ENCODE assay signal across 8 cellular contexts in the genomic region with DNA sequence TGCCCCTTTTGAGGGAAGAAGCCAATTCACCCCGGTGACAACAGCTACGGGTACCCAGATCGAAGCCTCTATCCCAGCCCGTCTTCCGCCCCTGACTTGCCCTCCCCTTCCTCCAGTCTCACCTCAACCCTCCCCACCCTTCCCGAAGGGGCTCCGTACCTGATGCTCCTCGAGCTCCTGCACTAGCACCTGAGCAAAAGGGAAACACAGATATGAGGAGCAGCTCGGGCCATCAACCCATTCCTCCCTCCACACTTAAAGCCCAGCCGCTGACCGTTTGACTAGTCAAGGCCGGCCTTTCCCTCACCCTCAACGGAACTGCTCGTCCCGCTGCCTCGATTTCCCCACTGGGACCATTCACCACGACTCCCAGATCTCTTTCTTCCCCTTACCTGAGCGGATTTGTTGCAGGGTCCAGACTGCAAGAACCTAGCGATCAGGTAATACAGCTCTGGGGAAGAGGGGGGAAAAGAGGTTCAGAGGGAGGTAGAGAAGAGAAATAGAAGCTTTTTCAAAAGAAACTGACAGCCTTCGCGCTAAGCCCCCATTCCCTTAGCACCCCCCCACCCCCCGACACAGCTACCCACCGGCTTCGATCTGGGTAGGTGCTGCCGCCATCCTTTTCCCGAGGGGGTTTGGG. TPM values are rescaled to one million over a fixed set of nuclear protein-coding genes. Genes with fewer than 3 reads are reported as not detected.
DNase-seq lines count a peak whose midpoint lies in the region; ATAC-seq, FAIRE-seq and TF ChIP-seq lines count a peak whose summit lies in the region.

No MANE protein-coding gene starts in this region.

- no peaks in the 10 kb centered on the region for H3K27me3 ChIP-seq in esophagus muscularis mucosa

- peaks cover 6% of the 10 kb centered on the region for H3K27me3 Mint-ChIP-seq in nephron progenitor cell (ENCODE audit: low read depth, poor library complexity)

- intact Hi-C loops in esophagus muscularis mucosa (cut with DNase I), result loop anchor here (5.0 kb wide), 1 partner anchor 313 kb away; no protein-coding TSS in a partner anchor

- TF ChIP-seq POLR2A in esophagus muscularis mucosa (IDR thresholded peaks at IDR 0.05; ENCODE audit: low read depth), result no peak

- WGBS in esophagus muscularis mucosa, result 43% methylated on average over 25 of the region's 26 CpGs

- H3K4me3 Mint-ChIP-seq in nephron progenitor cell, result peak overlapping the region; percentile 95

- H3K9me3 Mint-ChIP-seq in nephron progenitor cell, result peaks cover 12% of the 10 kb centered on the region

- H3K4me3 ChIP-seq in GM12865 (ENCODE audit: low read depth, low read length) (peak overlapping the region; percentile 89), esophagus muscularis mucosa (peak overlapping the region; percentile 70 to 77 (median 70))

- TF ChIP-seq EP300 in esophagus muscularis mucosa (IDR thresholded peaks at IDR 0.05), result no peak

- H3K27ac ChIP-seq in esophagus muscularis mucosa (replicated peaks in 1 of 4), result peak overlapping the region; percentile 80 to 90 (median 86)

- H3K27ac Mint-ChIP-seq in nephron progenitor cell, result peak overlapping the region; percentile 81

- DNase-seq in GM12865 (ENCODE audit: low read depth) (peak; percentile 31), NCI-H2227 treated with DMSO at 0.1 percent for 48 hours (lab: John Stamatoyannopoulos, UW) (peak; percentile 28), esophagus muscularis mucosa (ENCODE audit: extremely low spot score) (no peak), nephron progenitor cell (peak; percentile 10), urothelium cell line (ENCODE audit: low spot score) (peak; percentile 11)
- peak; percentile 59 for DNase-seq in activated CD8-positive, alpha-beta memory T cell treated with anti-CD3 and anti-CD28 coated beads, Interleukin-2, amount 50 U/mL, for 48 hours

- H3K36me3 ChIP-seq in esophagus muscularis mucosa, result no peaks in the 10 kb centered on the region

- no peak for FAIRE-seq in urothelium cell line (lab: Jason Lieb, UNC)

- H3K4me1 Mint-ChIP-seq in nephron progenitor cell, result peaks cover 15% of the 10 kb centered on the region

- no peaks in the 10 kb centered on the region for H3K9me3 ChIP-seq in esophagus muscularis mucosa

- H3K36me3 Mint-ChIP-seq in nephron progenitor cell (ENCODE audit: low read depth), result peaks cover 7% of the 10 kb centered on the region

- peaks cover 0 to 11% (median 7%) of the 10 kb centered on the region in 4 donors for H3K4me1 ChIP-seq in esophagus muscularis mucosa

- ATAC-seq in HG02571 (IDR thresholded peaks at IDR 0.05; ENCODE audit: unreplicated experiment), result no peak
- ATAC-seq in HG03108 (IDR thresholded peaks at IDR 0.05; ENCODE audit: unreplicated experiment), result no peak

- no peak for TF ChIP-seq CTCF in GM12865 (IDR thresholded peaks at IDR 0.05; ENCODE audit: insufficient read depth, low read depth, low read length, missing control alignments)
- TF ChIP-seq CTCF in esophagus muscularis mucosa (IDR thresholded peaks at IDR 0.05), result no peak
- no peak for TF ChIP-seq CTCF in nephron progenitor cell (IDR thresholded peaks at IDR 0.05)

RNA-seq across cellular contexts. Expression of gene BRWD3, which starts 0.7 kb away (rescaled TPM):
- total RNA-seq in esophagus muscularis mucosa, result 10 to 100 TPM; 12.4 to 17.4 (median 13.3) TPM
